16 cellular contexts compared by ENCODE assay signal in the genomic region with DNA sequence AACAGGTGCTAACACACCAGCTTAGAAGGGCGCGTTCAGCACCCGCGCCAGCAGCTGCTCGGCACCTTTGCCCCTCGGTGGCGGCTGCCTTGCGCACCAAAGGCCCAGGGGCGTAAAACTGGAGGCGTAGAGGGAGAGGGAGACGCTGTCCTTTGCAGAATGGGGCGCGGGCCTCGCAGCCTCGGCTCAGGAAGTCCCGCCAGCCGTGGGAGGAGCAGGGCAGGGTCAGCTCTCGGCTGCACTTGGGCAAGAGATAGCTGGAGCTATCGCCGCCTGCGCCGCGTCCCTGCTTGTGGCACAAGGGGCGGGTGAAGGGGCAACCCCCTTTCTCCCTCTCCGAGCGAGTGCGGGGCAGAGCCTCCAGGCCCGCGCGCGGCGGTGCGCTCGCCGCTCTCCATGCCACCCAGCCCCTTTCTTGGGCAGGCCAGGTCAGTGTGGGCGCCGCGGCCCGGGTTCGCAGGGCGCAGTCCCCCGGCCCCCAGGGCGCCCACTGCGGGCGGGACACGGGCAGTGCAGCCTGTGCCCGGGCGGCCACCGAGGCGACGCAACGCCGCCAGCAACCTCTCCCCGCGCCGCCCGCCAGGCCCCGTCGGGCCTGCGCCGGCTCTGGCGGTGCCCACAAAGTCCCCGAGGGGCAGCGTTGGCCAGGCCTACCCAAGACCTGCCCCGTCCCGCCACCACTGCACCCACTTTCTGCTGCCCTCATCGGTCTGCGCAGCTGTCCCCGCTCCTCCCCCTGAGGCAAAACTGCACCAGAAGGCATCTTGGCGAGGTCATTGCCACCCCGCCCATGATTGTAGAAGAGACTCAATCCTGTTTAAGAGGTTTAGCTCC. TPM values are rescaled to one million over a fixed set of nuclear protein-coding genes. Genes with fewer than 3 reads are reported as not detected.
DNase-seq lines count a peak whose midpoint lies in the region; ATAC-seq, FAIRE-seq and TF ChIP-seq lines count a peak whose summit lies in the region.
"Had no signal": no experiment of that assay in that cellular context is flagged by ENCODE, and none has a peak within 500 bp of the region (broad histone marks: within the 10 kb centered on the region; RNA-seq: fewer than 3 reads in every experiment).

No MANE protein-coding gene starts in this region.

- dilution Hi-C loops in endothelial cell of umbilical vein (cut with MboI; ENCODE audit: extremely low pct_ligation_motif_present, low sequenced_read_pairs): no loop called here

- no peaks in the 10 kb centered on the region for H3K4me1 ChIP-seq in endothelial cell of umbilical vein (ENCODE audit: control insufficient read depth, extremely low read depth, insufficient read depth, low read length)
- H3K4me1 ChIP-seq in lower lobe of right lung: no peaks in the 10 kb centered on the region
- peaks cover 4% of the 10 kb centered on the region for H3K4me1 ChIP-seq in testis

- no peak for TF ChIP-seq POLR2A in endothelial cell of umbilical vein (IDR thresholded peaks at IDR 0.05; ENCODE audit: low read depth, low read length)
- no peak for TF ChIP-seq POLR2A in testis (IDR thresholded peaks at IDR 0.05)

- ATAC-seq in lower lobe of right lung (peak; percentile 46 to 71), HG03196 (IDR thresholded peaks at IDR 0.05; ENCODE audit: unreplicated experiment) (no peak)
- ATAC-seq: activated T-helper 17 cell treated with anti-CD3 and anti-CD28 coated beads, Interleukin-2, amount 50 U/mL, for 72 hours; gastroesophageal sphincter had no signal

- no TSS peak for BruUV-seq in endothelial cell of umbilical vein (replicated peaks; lab: Mats Ljungman, UMichigan)

- H3K36me3 ChIP-seq in endothelial cell of umbilical vein (ENCODE audit: control insufficient read depth in 2 of 2, extremely low read depth in 1 of 2, insufficient read depth in 2 of 2, low read length in 2 of 2) (no peaks in the 10 kb centered on the region), lower lobe of right lung (no peaks in the 10 kb centered on the region), testis (ENCODE audit: low read depth, missing control alignments) (no peaks in the 10 kb centered on the region)
- H3K36me3 ChIP-seq: gastroesophageal sphincter, neutrophil had no signal

- H3K4me1 Mint-ChIP-seq in activated naive CD8-positive, alpha-beta T cell treated with anti-CD3 and anti-CD28 coated beads for 36 hours: no peaks in the 10 kb centered on the region
- H3K4me1 Mint-ChIP-seq: activated T-helper 17 cell treated with anti-CD3 and anti-CD28 coated beads, Interleukin-2, amount 50 U/mL, for 72 hours had no signal

- WGBS in testis, 2 donors: 12 to 14% methylated on average over 5 to 50 of the region's 71 CpGs

- CTCF ChIA-PET in endothelial cell of umbilical vein (lab: Charles Lee): interaction anchor here (0.6 kb wide), 1 partner anchor 81 kb away, joined by 3 read pairs; no protein-coding TSS in a partner anchor

- DNase-seq in NCI-H748 (lab: John Stamatoyannopoulos, UW; ENCODE audit: unreplicated experiment): peak; percentile 24
- no peak for DNase-seq in NCI-H748 treated with DMSO at 0.1 percent for 48 hours (lab: John Stamatoyannopoulos, UW)
- DNase-seq in endothelial cell of umbilical vein (ENCODE audit: low read depth, low spot score): no peak
- no peak for DNase-seq in lower lobe of right lung
- no peak for DNase-seq in testis
- DNase-seq in activated naive CD8-positive, alpha-beta T cell treated with anti-CD3 and anti-CD28 coated beads for 36 hours: no peak
- DNase-seq in middle frontal gyrus (ENCODE audit: extremely low spot score, low spot score): no peak
- DNase-seq: KG1; stimulated activated CD4-positive, alpha-beta T cell treated with anti-CD3 and anti-CD28 coated beads, Interleukin-2, amount 100 ng/mL, for 48 hours had no signal

- no peaks in the 10 kb centered on the region for H4K20me1 ChIP-seq in endothelial cell of umbilical vein (replicated peaks; ENCODE audit: control insufficient read depth, extremely low read depth, insufficient read depth, low read length)

- H3K27ac ChIP-seq in endothelial cell of umbilical vein (ENCODE audit: insufficient read depth, low read depth, low read length) (no peak overlapping the region), lower lobe of right lung (no peak overlapping the region), testis (no peak overlapping the region)
- H3K27ac ChIP-seq: gastroesophageal sphincter, neutrophil, RWPE1 had no signal

- H3K4me3 Mint-ChIP-seq in activated naive CD8-positive, alpha-beta T cell treated with anti-CD3 and anti-CD28 coated beads for 36 hours: no peak overlapping the region
- H3K4me3 Mint-ChIP-seq: activated T-helper 17 cell treated with anti-CD3 and anti-CD28 coated beads, Interleukin-2, amount 50 U/mL, for 72 hours had no signal

- POLR2A ChIA-PET in endothelial cell of umbilical vein (lab: Charles Lee): no interaction called here

- no peak overlapping the region for H3K27ac Mint-ChIP-seq in activated naive CD8-positive, alpha-beta T cell treated with anti-CD3 and anti-CD28 coated beads for 36 hours
- H3K27ac Mint-ChIP-seq: activated T-helper 17 cell treated with anti-CD3 and anti-CD28 coated beads, Interleukin-2, amount 50 U/mL, for 72 hours had no signal

- H3K27me3 ChIP-seq in endothelial cell of umbilical vein (ENCODE audit: control insufficient read depth in 2 of 2, insufficient read depth in 2 of 2, low read length in 2 of 2): peaks cover 14 to 29% of the 10 kb centered on the region in 2 experiments
- peaks cover 42% of the 10 kb centered on the region for H3K27me3 ChIP-seq in lower lobe of right lung (ENCODE audit: low read depth)
- no peaks in the 10 kb centered on the region for H3K27me3 ChIP-seq in testis

- H3K9me1 ChIP-seq in endothelial cell of umbilical vein (replicated peaks; ENCODE audit: control insufficient read depth, extremely low read depth, insufficient read depth, low read length): no peaks in the 10 kb centered on the region

- no peak overlapping the region for H3K9ac ChIP-seq in endothelial cell of umbilical vein (replicated peaks; ENCODE audit: extremely low read depth, insufficient read depth, low read length)

- FAIRE-seq in endothelial cell of umbilical vein (lab: Jason Lieb, UNC): no peak

- no peaks in the 10 kb centered on the region for H3K9me3 ChIP-seq in endothelial cell of umbilical vein (replicated peaks; ENCODE audit: control insufficient read depth, insufficient read depth, low read length)
- H3K9me3 ChIP-seq in lower lobe of right lung: no peaks in the 10 kb centered on the region
- H3K9me3 ChIP-seq in testis: no peaks in the 10 kb centered on the region
- H3K9me3 ChIP-seq: neutrophil had no signal

- no peak overlapping the region for H2AFZ ChIP-seq in endothelial cell of umbilical vein (ENCODE audit: low read depth, low read length)

- no peaks in the 10 kb centered on the region for H3K79me2 ChIP-seq in endothelial cell of umbilical vein (ENCODE audit: control insufficient read depth, insufficient read depth, low read length)

- H3K36me3 Mint-ChIP-seq in activated naive CD8-positive, alpha-beta T cell treated with anti-CD3 and anti-CD28 coated beads for 36 hours: no peaks in the 10 kb centered on the region

- H3K4me3 ChIP-seq in endothelial cell of umbilical vein (replicated peaks in 1 of 3; ENCODE audit: insufficient read depth in 1 of 3, low read depth in 1 of 3, low read length in 3 of 3): no peak overlapping the region
- H3K4me3 ChIP-seq in lower lobe of right lung: peak overlapping the region; percentile 31
- peak overlapping the region; percentile 10 to 47 for H3K4me3 ChIP-seq in testis

- intact Hi-C loops in endothelial cell of umbilical vein (cut with micrococcal nuclease) (no loop called here), lower lobe of right lung (cut with DNase I) (no loop called here), testis (cut with DNase I; ENCODE audit: low total_unique reads) (no loop called here)

- H3K27me3 Mint-ChIP-seq in activated naive CD8-positive, alpha-beta T cell treated with anti-CD3 and anti-CD28 coated beads for 36 hours: peaks cover 38% of the 10 kb centered on the region

- no peak for TF ChIP-seq CTCF in endothelial cell of umbilical vein (IDR thresholded peaks at IDR 0.05; ENCODE audit: extremely low read depth in 1 of 2, insufficient read depth in 1 of 2, low read depth in 1 of 2, low read length in 2 of 2)
- TF ChIP-seq CTCF in lower lobe of right lung (IDR thresholded peaks at IDR 0.05): no peak
- TF ChIP-seq CTCF in testis (IDR thresholded peaks at IDR 0.05): peak in 1 of 3 experiments; percentile 11

- H3K4me2 ChIP-seq in endothelial cell of umbilical vein (ENCODE audit: insufficient read depth, low read length): no peak overlapping the region

- no peaks in the 10 kb centered on the region for H3K9me3 Mint-ChIP-seq in activated naive CD8-positive, alpha-beta T cell treated with anti-CD3 and anti-CD28 coated beads for 36 hours

TF ChIP-seq in endothelial cell of umbilical vein, 7 proteins besides CTCF, POLR2A, EP300 and RAD21:
- no peak for TF ChIP-seq GATA2 (IDR thresholded peaks at IDR 0.05; ENCODE audit: insufficient read depth, insufficient read length, low read depth, low read length)
- peak; percentile 59 for TF ChIP-seq EZH2 (IDR thresholded peaks at IDR 0.05; ENCODE audit: borderline replicate concordance, low read depth, low read length, severe bottlenecking)

RNA-seq across cellular contexts. Expression of gene NEUROD6, which starts 4.1 kb away (rescaled TPM):
- total RNA-seq in endothelial cell of umbilical vein (not detected in 2 replicates), lower lobe of right lung (not detected), testis (not detected)
- polyA plus RNA-seq in endothelial cell of umbilical vein (not detected in 2 replicates), testis (ENCODE audit: insufficient read depth, low read depth, low replicate concordance) (not detected)
- not detected in 2 replicates for polyA plus RNA-seq in endothelial cell of umbilical vein (2011; cell fraction: cytosol; rRNA removed)
- polyA plus RNA-seq in endothelial cell of umbilical vein (2011; cell fraction: nucleus; rRNA removed): not detected in 2 replicates
- not detected in 2 replicates for polyA plus RNA-seq in endothelial cell of umbilical vein (2012)
- polyA minus RNA-seq in endothelial cell of umbilical vein: not detected in 2 replicates
- polyA minus RNA-seq in endothelial cell of umbilical vein (2011; cell fraction: cytosol; rRNA and poly(A)+ RNA removed): not detected
- polyA minus RNA-seq in endothelial cell of umbilical vein (2011; cell fraction: nucleus; rRNA and poly(A)+ RNA removed): not detected in 2 replicates
- not detected for total RNA-seq in activated naive CD8-positive, alpha-beta T cell treated with anti-CD3 and anti-CD28 coated beads for 36 hours
- total RNA-seq: A172; activated T-helper 17 cell treated with anti-CD3 and anti-CD28 coated beads, Interleukin-2, amount 50 U/mL, for 72 hours; chondrocyte; gastroesophageal sphincter had no signal

Comparison
In these comparisons a context has a peak if more than half of its experiments do, and no peak if none do; other contexts are left out.
1. H3K4me3 ChIP-seq: peak in lower lobe of right lung (single experiment) and testis (2 of 2); none in endothelial cell of umbilical vein (0 of 3).